Comparison of ENCODE assay signal across 9 cellular contexts in the genomic region with DNA sequence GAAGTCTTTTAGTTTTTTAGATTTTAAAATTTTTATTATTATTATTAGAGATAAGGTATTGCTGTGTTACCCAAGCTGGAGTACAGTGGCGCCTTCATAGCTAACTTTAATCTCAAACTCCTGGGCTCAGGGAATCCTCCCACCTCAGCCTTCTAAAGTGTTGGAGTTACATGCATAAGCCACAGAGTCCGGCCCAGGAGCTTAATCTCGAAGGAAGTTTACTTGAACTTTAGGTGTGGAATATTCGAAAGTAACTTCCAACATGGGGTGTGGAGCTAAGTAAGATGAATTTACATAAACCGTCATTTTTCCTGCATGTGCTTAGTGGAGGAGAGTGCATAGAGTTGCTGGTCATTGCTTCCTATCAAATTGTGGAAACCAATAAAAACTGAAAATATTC. TPM values are rescaled to one million over a fixed set of nuclear protein-coding genes. Genes with fewer than 3 reads are reported as not detected.
DNase-seq lines count a peak whose midpoint lies in the region; ATAC-seq, FAIRE-seq and TF ChIP-seq lines count a peak whose summit lies in the region.
"Had no signal": no experiment of that assay in that cellular context is flagged by ENCODE, and none has a peak within 500 bp of the region (broad histone marks: within the 10 kb centered on the region; RNA-seq: fewer than 3 reads in every experiment).

No MANE protein-coding gene starts in this region.

- ATAC-seq in A549, result no peak
- no peak for ATAC-seq in activated naive CD8-positive, alpha-beta T cell treated with anti-CD3 and anti-CD28 coated beads, Interleukin-2, amount 50 U/mL, for 24 hours
- no peak for ATAC-seq in HG03460 (IDR thresholded peaks at IDR 0.05; ENCODE audit: unreplicated experiment)

- H3K14ac ChIP-seq in mesenchymal stem cell (ENCODE audit: low read length in 2 of 2), result no peak overlapping the region

- H2BK120ac ChIP-seq in mesenchymal stem cell (ENCODE audit: low read depth, low read length), result no peak overlapping the region

- H3K27me3 Mint-ChIP-seq in HFFc6 (ENCODE audit: insufficient read depth), result peaks cover 2% of the 10 kb centered on the region; the same call in 1 of the 2 replicates
- no peaks in the 10 kb centered on the region for H3K27me3 Mint-ChIP-seq in activated naive CD8-positive, alpha-beta T cell treated with anti-CD3 and anti-CD28 coated beads, Interleukin-2, amount 50 U/mL, for 24 hours

- H3K9me3 ChIP-seq in A549 (no peaks in the 10 kb centered on the region), mesenchymal stem cell (ENCODE audit: control insufficient read depth, low read length) (no peaks in the 10 kb centered on the region)

- no peak overlapping the region for H2BK5ac ChIP-seq in mesenchymal stem cell (ENCODE audit: low read depth, low read length, poor library complexity, severe bottlenecking)

- TF ChIP-seq POLR2A in A549 (IDR thresholded peaks at IDR 0.05; ENCODE audit: low read length), result no peak

- H2AFZ ChIP-seq in mesenchymal stem cell (ENCODE audit: low read depth, low read length), result no peak overlapping the region

- no peak overlapping the region for H3K23ac ChIP-seq in mesenchymal stem cell (ENCODE audit: low read length in 2 of 2)

- no peak overlapping the region for H2BK12ac ChIP-seq in mesenchymal stem cell (ENCODE audit: low read length in 2 of 2)

- peak overlapping the region; percentile 100 for H3K27ac Mint-ChIP-seq in HFFc6
- H3K27ac Mint-ChIP-seq in activated naive CD8-positive, alpha-beta T cell treated with anti-CD3 and anti-CD28 coated beads, Interleukin-2, amount 50 U/mL, for 24 hours, result peak overlapping the region; percentile 100

- H3K27ac ChIP-seq in A549 (no peak overlapping the region), mesenchymal stem cell (ENCODE audit: low read length, poor library complexity, severe bottlenecking) (no peak overlapping the region)

- H3K4me1 Mint-ChIP-seq in HFFc6 (ENCODE audit: low read depth), result peaks cover 29% of the 10 kb centered on the region
- peaks cover 36% of the 10 kb centered on the region for H3K4me1 Mint-ChIP-seq in activated naive CD8-positive, alpha-beta T cell treated with anti-CD3 and anti-CD28 coated beads, Interleukin-2, amount 50 U/mL, for 24 hours

- POLR2A ChIA-PET in A549 (lab: Yijun Ruan, JAX), result no interaction called here

- H4K8ac ChIP-seq in mesenchymal stem cell (ENCODE audit: low read length), result no peak overlapping the region

- peak overlapping the region; percentile 96; the same call in 1 of the 3 replicates for H3K4me3 ChIP-seq in A549
- peak overlapping the region in 1 of 2 experiments; percentile 100 for H3K4me3 ChIP-seq in mesenchymal stem cell (ENCODE audit: insufficient read depth in 1 of 2, low read depth in 1 of 2, low read length in 2 of 2)

- CTCF ChIA-PET in A549 (lab: Yijun Ruan, JAX), result interaction anchor here (0.6 to 3.9 kb wide), 31 partner anchors 8 to 340 kb away, joined by 3 to 27 read pairs (median 6); a partner anchor contains a TSS

- H4K91ac ChIP-seq in mesenchymal stem cell (ENCODE audit: low read length), result no peak overlapping the region

- 62% methylated on average over 5 of the region's 5 CpGs for WGBS in A549 (ENCODE audit: missing lambda C conversion rate)
- WGBS in mesenchymal stem cell, result 88% methylated on average over 5 of the region's 5 CpGs

- peaks cover 14% of the 10 kb centered on the region for H3K79me1 ChIP-seq in mesenchymal stem cell (replicated peaks; ENCODE audit: low read length, poor library complexity, severe bottlenecking)

- no peaks in the 10 kb centered on the region for H3K27me3 ChIP-seq in mesenchymal stem cell (ENCODE audit: control insufficient read depth in 1 of 2, insufficient read depth in 1 of 2, low read length in 2 of 2)

- intact Hi-C loops in posterior vena cava (cut with DNase I), result no loop called here

- peak overlapping the region; percentile 100 for H3K9ac ChIP-seq in mesenchymal stem cell (ENCODE audit: low read length)

- H3K4ac ChIP-seq in mesenchymal stem cell (ENCODE audit: low read depth in 1 of 2, low read length in 2 of 2), result no peak overlapping the region

- no peak overlapping the region for H3K18ac ChIP-seq in mesenchymal stem cell (ENCODE audit: low read depth in 1 of 2, low read length in 2 of 2)

- H2AK5ac ChIP-seq in mesenchymal stem cell (ENCODE audit: low read length, severe bottlenecking), result no peak overlapping the region

- H3K9me3 Mint-ChIP-seq in HFFc6, result no peaks in the 10 kb centered on the region
- H3K9me3 Mint-ChIP-seq in activated naive CD8-positive, alpha-beta T cell treated with anti-CD3 and anti-CD28 coated beads, Interleukin-2, amount 50 U/mL, for 24 hours, result no peaks in the 10 kb centered on the region

- peaks cover 15 to 25% of the 10 kb centered on the region in 2 experiments for H3K36me3 ChIP-seq in mesenchymal stem cell (ENCODE audit: control insufficient read depth in 1 of 2, insufficient read depth in 2 of 2, low read depth in 1 of 2, low read length in 2 of 2)

- FAIRE-seq in A549 (lab: Jason Lieb, UNC), result no peak

- 0 out of 2 replicates have a peak, but pooled peaks cover 5% of the 10 kb centered on the region for H3K36me3 Mint-ChIP-seq in HFFc6 (ENCODE audit: low read depth)
- peaks cover 7% of the 10 kb centered on the region for H3K36me3 Mint-ChIP-seq in activated naive CD8-positive, alpha-beta T cell treated with anti-CD3 and anti-CD28 coated beads, Interleukin-2, amount 50 U/mL, for 24 hours (ENCODE audit: low read depth)

- no peak overlapping the region for H2BK15ac ChIP-seq in mesenchymal stem cell (ENCODE audit: low read depth, poor library complexity, severe bottlenecking)

- no peak for DNase-seq in A549 (ENCODE audit: low read depth in 1 of 2, low spot score in 1 of 2)
- DNase-seq in HFFc6, result no peak
- DNase-seq in activated naive CD8-positive, alpha-beta T cell treated with anti-CD3 and anti-CD28 coated beads, Interleukin-2, amount 50 U/mL, for 24 hours, result no peak
- no peak for DNase-seq in mesenchymal stem cell
- no peak for DNase-seq in globus pallidus (ENCODE audit: low spot score)
- no peak for DNase-seq in posterior vena cava (ENCODE audit: low spot score)
- DNase-seq in cerebellum (ENCODE audit: low spot score), result no peak
- DNase-seq: NCI-H1048 had no signal

- TF ChIP-seq EP300 in A549 (IDR thresholded peaks at IDR 0.05), result no peak

- TF ChIP-seq CTCF in A549 (IDR thresholded peaks at IDR 0.05), result no peak
- TF ChIP-seq CTCF in HFFc6 (IDR thresholded peaks at IDR 0.05), result no peak

- peak overlapping the region; percentile 99 for H3K4me3 Mint-ChIP-seq in HFFc6
- peak overlapping the region; percentile 99 for H3K4me3 Mint-ChIP-seq in activated naive CD8-positive, alpha-beta T cell treated with anti-CD3 and anti-CD28 coated beads, Interleukin-2, amount 50 U/mL, for 24 hours

- peaks cover 18% of the 10 kb centered on the region; the same call in 2 of the 3 replicates for H3K4me1 ChIP-seq in A549
- peaks cover 7% of the 10 kb centered on the region for H3K4me1 ChIP-seq in mesenchymal stem cell (ENCODE audit: control insufficient read depth, insufficient read depth, low read depth, low read length)

- H3K4me2 ChIP-seq in A549 (peak overlapping the region; percentile 91), mesenchymal stem cell (ENCODE audit: low read length, poor library complexity, severe bottlenecking) (peak overlapping the region; percentile 50)

- TF ChIP-seq RAD21 in A549 (conservative IDR thresholded peaks at IDR 0.05 in 1 of 2, IDR thresholded peaks at IDR 0.05 in 1 of 2), result no peak

TF ChIP-seq in A549, 52 proteins besides CTCF, POLR2A, EP300 and RAD21 (continues in another document):
- TF ChIP-seq RFX5 (IDR thresholded peaks at IDR 0.05) (no peak), CHD4 (IDR thresholded peaks at IDR 0.05; ENCODE audit: borderline replicate concordance) (no peak), KDM1A (IDR thresholded peaks at IDR 0.05; ENCODE audit: low read depth) (no peak), FOSB (CRISPR knock-in tag; IDR thresholded peaks at IDR 0.05) (no peak)
- TF ChIP-seq, protein P1, sequence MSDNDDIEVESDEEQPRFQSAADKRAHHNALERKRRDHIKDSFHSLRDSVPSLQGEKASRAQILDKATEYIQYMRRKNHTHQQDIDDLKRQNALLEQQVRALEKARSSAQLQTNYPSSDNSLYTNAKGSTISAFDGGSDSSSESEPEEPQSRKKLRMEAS (IDR thresholded peaks at IDR 0.05), result no peak

RNA-seq across cellular contexts. Expression of a gene that starts 1.4 kb away (rescaled TPM):
- polyA plus RNA-seq in A549 (2011; rRNA removed) (58.6 and 75.4 TPM in 2 replicates), A549 (2017; fragmentation: RNase III; extraction: RNeasy Plus Mini Kit Qiagen cat#74134 plus additional on column Dnase treatment) (35.5 to 39.9 TPM (median 39.5 TPM) in 3 replicates)
- 34.2 and 47.8 TPM in 2 replicates for polyA plus RNA-seq in A549 (2012; cell fraction: cytosol; rRNA removed)
- polyA plus RNA-seq in A549 (2012; cell fraction: nucleus; rRNA removed), result 54.5 and 58.6 TPM in 2 replicates
- polyA minus RNA-seq in A549 (2011; rRNA and poly(A)+ RNA removed), result 108 and 123 TPM in 2 replicates
- 10 to 100 TPM; 64.2 to 94.0 (median 85.3) TPM for total RNA-seq in HFFc6 (2021; fragmentation: NEBNext Ultra II Directional; extraction: Animal tissue kit (Norgen Biotek cat#: 25700))
- polyA plus RNA-seq in mesenchymal stem cell (2013, experiment 1 of 2), result 51.4 TPM
- 54.7 TPM for polyA plus RNA-seq in mesenchymal stem cell (2013, experiment 2 of 2)
- total RNA-seq in posterior vena cava (10 to 100 TPM; 40.8 to 52.9 TPM), cerebellum (56.9 TPM)

RNA-seq across cellular contexts. Expression of a gene that starts 1.8 kb away (rescaled TPM):
- polyA plus RNA-seq in A549 (2011; rRNA removed), result 5.6 and 6.2 TPM in 2 replicates
- polyA plus RNA-seq in A549 (2012; cell fraction: cytosol; rRNA removed), result 1.9 and 2.8 TPM in 2 replicates
- 1.1 and 1.2 TPM in 2 replicates for polyA plus RNA-seq in A549 (2012; cell fraction: nucleus; rRNA removed)
- 4.6 to 5.7 TPM (median 5.1 TPM) in 3 replicates for polyA plus RNA-seq in A549 (2017; fragmentation: RNase III; extraction: RNeasy Plus Mini Kit Qiagen cat#74134 plus additional on column Dnase treatment)
- polyA minus RNA-seq in A549 (2011; rRNA and poly(A)+ RNA removed), result 7.5 and 8.6 TPM in 2 replicates
- total RNA-seq in HFFc6 (2021; fragmentation: NEBNext Ultra II Directional; extraction: Animal tissue kit (Norgen Biotek cat#: 25700)), result 1 to 10 TPM; 3.8 to 5.2 (median 4.7) TPM
- polyA plus RNA-seq in mesenchymal stem cell (2013, experiment 1 of 2), result 3.6 TPM
- 3.3 TPM for polyA plus RNA-seq in mesenchymal stem cell (2013, experiment 2 of 2)
- 1 to 10 TPM; 3.5 to 3.9 TPM for total RNA-seq in posterior vena cava
- total RNA-seq in cerebellum, result 5.2 TPM

RNA-seq across cellular contexts. Expression of a gene that starts 25.0 kb away (rescaled TPM):
- polyA plus RNA-seq in A549 (2011; rRNA removed) (11.5 and 11.9 TPM in 2 replicates), A549 (2017; fragmentation: RNase III; extraction: RNeasy Plus Mini Kit Qiagen cat#74134 plus additional on column Dnase treatment) (11.1 to 13.4 TPM (median 13.4 TPM) in 3 replicates)
- polyA plus RNA-seq in A549 (2012; cell fraction: cytosol; rRNA removed), result 7.1 and 11.0 TPM in 2 replicates
- polyA plus RNA-seq in A549 (2012; cell fraction: nucleus; rRNA removed), result 23.9 and 25.1 TPM in 2 replicates
- 32.6 and 47.5 TPM in 2 replicates for polyA minus RNA-seq in A549 (2011; rRNA and poly(A)+ RNA removed)
- total RNA-seq in HFFc6 (2021; fragmentation: NEBNext Ultra II Directional; extraction: Animal tissue kit (Norgen Biotek cat#: 25700)), result 10 to 100 TPM; 23.2 to 25.9 (median 24.4) TPM
- polyA plus RNA-seq in mesenchymal stem cell (2013, experiment 1 of 2), result 11.5 TPM
- 11.7 TPM for polyA plus RNA-seq in mesenchymal stem cell (2013, experiment 2 of 2)
- total RNA-seq in posterior vena cava (10 to 100 TPM; 25.9 to 27.3 TPM), cerebellum (35.7 TPM)
